In genomic region chr2:69683170-69683971, GRCh38 we compare ENCODE assay signal across 8 cellular contexts. TPM values are rescaled to one million over a fixed set of nuclear protein-coding genes. Genes with fewer than 3 reads are reported as not detected.
DNase-seq lines count a peak whose midpoint lies in the region; ATAC-seq and TF ChIP-seq lines count a peak whose summit lies in the region.

No MANE protein-coding gene starts in this region.

- H3K4me1 ChIP-seq in DND-41 (ENCODE audit: insufficient read depth, low read length) (peaks cover 29% of the 10 kb centered on the region), prostate gland (replicated peaks) (peaks cover 4% of the 10 kb centered on the region)

- H3K27me3 ChIP-seq in DND-41 (ENCODE audit: insufficient read depth, low read length, poor library complexity) (no peaks in the 10 kb centered on the region), prostate gland (replicated peaks; ENCODE audit: insufficient read depth) (no peaks in the 10 kb centered on the region)

- no peak overlapping the region for H3K4me3 ChIP-seq in DND-41 (ENCODE audit: low read depth in 1 of 2, low read length in 2 of 2)
- H3K4me3 ChIP-seq in epithelial cell of esophagus (ENCODE audit: low read length) = no peak overlapping the region
- no peak overlapping the region for H3K4me3 ChIP-seq in prostate gland

- TF ChIP-seq CTCF in DND-41 (IDR thresholded peaks at IDR 0.05; ENCODE audit: borderline replicate concordance, extremely low read depth, low read length, poor library complexity, severe bottlenecking) (no peak), epithelial cell of esophagus (IDR thresholded peaks at IDR 0.05; ENCODE audit: insufficient read depth, low read depth, low read length, missing control alignments) (no peak), prostate gland (IDR thresholded peaks at IDR 0.05) (no peak)

- peak overlapping the region; percentile 64 for H3K27ac ChIP-seq in DND-41 (ENCODE audit: low read length)
- peak overlapping the region; percentile 60 to 63 for H3K27ac ChIP-seq in prostate gland

- peak overlapping the region; percentile 34 for H3K4me2 ChIP-seq in DND-41 (ENCODE audit: insufficient read depth, low read length)

- H3K36me3 ChIP-seq in DND-41 (ENCODE audit: insufficient read depth, low read length) = no peaks in the 10 kb centered on the region
- no peaks in the 10 kb centered on the region for H3K36me3 ChIP-seq in prostate gland

- no peaks in the 10 kb centered on the region for H4K20me1 ChIP-seq in DND-41 (ENCODE audit: insufficient read depth, low read length)

- peak overlapping the region; percentile 57 for H2AFZ ChIP-seq in DND-41 (ENCODE audit: low read depth, low read length)

- TF ChIP-seq POLR2A in prostate gland (IDR thresholded peaks at IDR 0.05) = no peak

- DNase-seq in DND-41 = no peak
- peak; percentile 84 for DNase-seq in RPMI7951 (ENCODE audit: low read depth)
- DNase-seq in epithelial cell of esophagus (ENCODE audit: low read depth) = peak; percentile 57
- peak; percentile 39 for DNase-seq in prostate gland (ENCODE audit: low spot score)
- no peak for DNase-seq in activated CD4-positive, CD25-positive, alpha-beta regulatory T cell treated with anti-CD3 and anti-CD28 coated beads, Interleukin-2, amount 50 U/mL, for 72 hours
- DNase-seq in activated effector memory CD4-positive, alpha-beta T cell treated with anti-CD3 and anti-CD28 coated beads, Interleukin-2, amount 50 U/mL, for 16 hours = no peak
- no peak for DNase-seq in NK-92 (lab: John Stamatoyannopoulos, UW; ENCODE audit: unreplicated experiment)

- no peaks in the 10 kb centered on the region for H3K9me3 ChIP-seq in DND-41 (ENCODE audit: insufficient read depth, low read length, severe bottlenecking)
- no peaks in the 10 kb centered on the region for H3K9me3 ChIP-seq in prostate gland

- intact Hi-C loops in prostate gland (cut with DNase I) = no loop called here

- H3K9ac ChIP-seq in DND-41 (ENCODE audit: low read depth, low read length) = peak overlapping the region; percentile 11; the same call in 1 of the 2 replicates

- 18% methylated on average over 5 of the region's 5 CpGs for WGBS in prostate gland

- H3K79me2 ChIP-seq in DND-41 (ENCODE audit: insufficient read depth, low read length) = no peaks in the 10 kb centered on the region

- ATAC-seq in DND-41 (ENCODE audit: insufficient read depth, low read depth) (peak; percentile 73), GM21723 (IDR thresholded peaks at IDR 0.05; ENCODE audit: unreplicated experiment) (no peak)

RNA-seq across cellular contexts. Expression of gene AAK1, which starts 39.8 kb away (rescaled TPM):
- total RNA-seq in RPMI7951 (2014; rRNA removed; shearing (Covaris generic)) = 33.9 and 44.0 TPM in 2 replicates
- 10 to 100 TPM; 70.7 to 77.3 TPM for total RNA-seq in prostate gland

RNA-seq across cellular contexts. Expression of gene ANXA4, which starts 58.6 kb away (rescaled TPM):
- total RNA-seq in RPMI7951 (2014; rRNA removed; shearing (Covaris generic)) = 43.9 and 63.6 TPM in 2 replicates
- 10 to 100 TPM; 37.7 to 40.1 TPM for total RNA-seq in prostate gland

Comparison
In these comparisons a context has a peak if more than half of its experiments do, and no peak if none do; other contexts are left out.
1. DNase-seq: peak in RPMI7951 (single experiment), epithelial cell of esophagus (single experiment) and prostate gland (single experiment); none in DND-41 (single experiment), activated CD4-positive, CD25-positive, alpha-beta regulatory T cell treated with anti-CD3 and anti-CD28 coated beads, Interleukin-2, amount 50 U/mL, for 72 hours (single experiment), activated effector memory CD4-positive, alpha-beta T cell treated with anti-CD3 and anti-CD28 coated beads, Interleukin-2, amount 50 U/mL, for 16 hours (single experiment) and NK-92 (single experiment).